ENCODE assay signal across 10 cellular contexts in the genomic region with DNA sequence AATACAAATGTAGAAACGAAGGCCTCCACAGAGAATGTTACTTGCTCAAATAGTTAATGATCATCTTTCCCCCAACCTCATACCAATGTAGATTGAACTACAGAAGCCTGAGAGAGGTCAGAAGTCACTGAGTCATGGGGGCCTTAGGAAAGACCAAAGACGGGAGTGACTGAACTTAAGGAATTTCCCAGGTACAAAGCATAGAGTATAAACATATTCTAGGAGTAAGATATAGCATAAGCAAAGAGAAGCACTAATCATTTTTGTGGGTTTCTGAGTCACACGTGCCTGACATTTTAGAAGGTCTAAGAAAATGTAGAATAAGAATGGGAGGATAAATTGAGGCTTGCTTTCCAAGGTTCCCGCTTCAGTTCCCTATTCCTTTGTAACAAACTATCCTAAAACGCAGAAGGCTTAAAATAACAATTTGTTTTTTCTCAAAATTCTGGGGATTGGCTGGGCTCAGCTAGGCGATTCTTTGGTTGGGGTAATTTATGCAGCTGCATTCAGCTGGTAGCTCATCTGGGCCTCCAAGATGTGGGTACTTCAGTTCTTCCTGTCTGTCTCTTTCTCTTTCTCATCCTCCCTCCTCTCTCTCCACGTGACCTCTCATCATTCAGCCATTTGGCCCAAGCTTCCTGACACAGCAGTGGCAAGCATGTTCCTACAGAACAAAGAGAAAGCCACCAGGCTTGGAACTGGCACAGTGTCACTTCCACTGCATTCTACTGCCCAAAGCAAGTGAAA.
DNase-seq lines count a peak whose midpoint lies in the region; ATAC-seq and TF ChIP-seq lines count a peak whose summit lies in the region.
"Had no signal": no experiment of that assay in that cellular context is flagged by ENCODE, and none has a peak within 500 bp of the region (broad histone marks: within the 10 kb centered on the region; RNA-seq: fewer than 3 reads in every experiment).

No MANE protein-coding gene starts in this region.

- peak overlapping the region; percentile 43 for H3K27ac ChIP-seq in cardiac muscle cell
- H3K27ac ChIP-seq in left ventricle myocardium inferior (replicated peaks) = no peak overlapping the region

- H3K4me1 ChIP-seq in cardiac muscle cell (ENCODE audit: low read depth) (peaks cover 32% of the 10 kb centered on the region), left ventricle myocardium inferior (peaks cover 10% of the 10 kb centered on the region)

- ATAC-seq in stimulated activated naive CD8-positive, alpha-beta T cell treated with anti-CD3 and anti-CD28 coated beads, Interleukin-15, Interleukin-2, amounts not matched to agents 100 U/mL and 50 U/mL, for 24 hours = peak; percentile 87
- ATAC-seq in HG03025 (IDR thresholded peaks at IDR 0.05; ENCODE audit: low FRiP score, unreplicated experiment) = no peak
- no peak for ATAC-seq in HG02763 (IDR thresholded peaks at IDR 0.05; ENCODE audit: unreplicated experiment)
- ATAC-seq in GM21515 (IDR thresholded peaks at IDR 0.05; ENCODE audit: unreplicated experiment) = no peak

- H3K36me3 ChIP-seq in cardiac muscle cell = no peaks in the 10 kb centered on the region
- H3K36me3 ChIP-seq in left ventricle myocardium inferior = peaks cover under 1% of the 10 kb centered on the region

- no peak for DNase-seq in cardiac muscle cell (ENCODE audit: low read depth in 1 of 2, low spot score in 1 of 2)
- DNase-seq in left ventricle myocardium inferior = no peak
- DNase-seq in RPMI7951 (ENCODE audit: low read depth) = peak; percentile 28
- peak; percentile 94 for DNase-seq in epithelial cell of proximal tubule (ENCODE audit: low read depth)
- peak; percentile 27 for DNase-seq in stimulated activated naive CD8-positive, alpha-beta T cell treated with anti-CD3 and anti-CD28 coated beads, Interleukin-15, Interleukin-2, amounts not matched to agents 100 U/mL and 50 U/mL, for 24 hours
- DNase-seq: NCI-H2227 treated with DMSO at 0.1 percent for 48 hours; stimulated activated CD4-positive, alpha-beta T cell treated with anti-CD3 and anti-CD28 coated beads, Interleukin-4, amount 100 ng/mL, for 1 hour had no signal

- intact Hi-C loops in left ventricle myocardium inferior (cut with micrococcal nuclease) = no loop called here

- H3K9me3 ChIP-seq in cardiac muscle cell (ENCODE audit: low read depth) = no peaks in the 10 kb centered on the region
- peaks cover 6% of the 10 kb centered on the region for H3K9me3 ChIP-seq in left ventricle myocardium inferior (replicated peaks)

- no peaks in the 10 kb centered on the region for H3K27me3 ChIP-seq in cardiac muscle cell
- H3K27me3 ChIP-seq in left ventricle myocardium inferior (ENCODE audit: low read depth) = no peaks in the 10 kb centered on the region

- H3K4me3 ChIP-seq in cardiac muscle cell = no peak overlapping the region
- no peak overlapping the region for H3K4me3 ChIP-seq in left ventricle myocardium inferior
- H3K4me3 ChIP-seq in epithelial cell of proximal tubule (ENCODE audit: low read depth, low read length) = no peak overlapping the region

- TF ChIP-seq CTCF in cardiac muscle cell (IDR thresholded peaks at IDR 0.05; ENCODE audit: low read depth, low read length) = no peak
- no peak for TF ChIP-seq CTCF in left ventricle myocardium inferior (IDR thresholded peaks at IDR 0.05; ENCODE audit: borderline replicate concordance)
- no peak for TF ChIP-seq CTCF in epithelial cell of proximal tubule (conservative IDR thresholded peaks at IDR 0.05; ENCODE audit: low read depth, low read length)

Comparison
In these comparisons a context has a peak if more than half of its experiments do, and no peak if none do; other contexts are left out.
1. DNase-seq: peak in RPMI7951 (single experiment), epithelial cell of proximal tubule (single experiment) and stimulated activated naive CD8-positive, alpha-beta T cell treated with anti-CD3 and anti-CD28 coated beads, Interleukin-15, Interleukin-2, amounts not matched to agents 100 U/mL and 50 U/mL, for 24 hours (single experiment); none in cardiac muscle cell (0 of 2) and left ventricle myocardium inferior (single experiment).